13 cellular contexts compared by ENCODE assay signal in the genomic region with DNA sequence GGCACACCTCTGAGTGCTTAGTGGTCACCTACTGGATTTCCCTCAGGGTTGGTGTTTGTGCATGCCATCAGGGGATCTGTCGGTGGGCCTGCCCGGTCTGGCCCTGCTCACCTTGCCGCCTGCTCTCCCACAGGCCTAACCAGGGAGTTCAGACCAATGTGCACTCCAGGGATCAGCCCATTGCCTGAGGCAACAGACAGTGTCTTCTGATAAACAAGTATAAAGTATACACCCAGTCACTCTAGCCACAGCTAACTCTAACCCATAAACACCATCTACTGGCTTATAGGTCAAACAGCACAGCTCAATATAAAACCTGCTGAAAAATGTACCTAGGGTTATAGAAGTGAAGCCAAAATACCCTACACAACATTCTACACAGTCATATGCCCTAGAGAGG.
A peak's percentile ranks its signal among the peaks of the same experiment; 100 is the strongest.
DNase-seq lines count a peak whose midpoint lies in the region; ATAC-seq and TF ChIP-seq lines count a peak whose summit lies in the region.
"Had no signal": no experiment of that assay in that cellular context is flagged by ENCODE, and none has a peak within 500 bp of the region (broad histone marks: within the 10 kb centered on the region; RNA-seq: fewer than 3 reads in every experiment).

No MANE protein-coding gene starts in this region.

- no peaks in the 10 kb centered on the region for H3K9me2 ChIP-seq in SK-N-SH

- H3K4me1 Mint-ChIP-seq in endothelial cell (ENCODE audit: unreplicated experiment) = no peaks in the 10 kb centered on the region

- H3K9me3 Mint-ChIP-seq in endothelial cell (ENCODE audit: unreplicated experiment) = no peaks in the 10 kb centered on the region

- H3F3A ChIP-seq in SK-N-SH (replicated peaks; ENCODE audit: insufficient read depth) = no peaks in the 10 kb centered on the region

- H3K4me1 ChIP-seq in BLaER1 = peaks cover 12% of the 10 kb centered on the region; the same call in 1 of the 2 replicates
- no peaks in the 10 kb centered on the region for H3K4me1 ChIP-seq in SK-N-SH (ENCODE audit: control insufficient read depth in 1 of 2, insufficient read depth in 2 of 2, low read depth in 1 of 2, low read length in 1 of 2)
- H3K4me1 ChIP-seq in upper lobe of right lung = no peaks in the 10 kb centered on the region
- H3K4me1 ChIP-seq: left lung, stomach had no signal

- CTCF ChIA-PET in SK-N-SH (lab: Yijun Ruan, JAX) = no interaction called here

- peaks cover 10% of the 10 kb centered on the region; the same call in 1 of the 2 replicates for H3K9me3 ChIP-seq in BLaER1
- no peaks in the 10 kb centered on the region for H3K9me3 ChIP-seq in SK-N-SH
- H3K9me3 ChIP-seq in upper lobe of right lung = no peaks in the 10 kb centered on the region
- H3K9me3 ChIP-seq: MG63 had no signal

- H3K27ac ChIP-seq in BLaER1 (no peak overlapping the region), SK-N-SH (ENCODE audit: low read depth in 2 of 2, low read length in 1 of 2) (no peak overlapping the region), upper lobe of right lung (no peak overlapping the region)
- H3K27ac ChIP-seq: left lung, stomach had no signal

- TF ChIP-seq RAD21 in SK-N-SH (IDR thresholded peaks at IDR 0.05; ENCODE audit: low read length) = peak; percentile 53

- no peak overlapping the region for H2AFZ ChIP-seq in SK-N-SH (ENCODE audit: low read depth)

- peak; percentile 48 for DNase-seq in H4 (ENCODE audit: low spot score)
- no peak for DNase-seq in SK-N-SH
- peak; percentile 12 to 29 for DNase-seq in foreskin fibroblast
- no peak for DNase-seq in NCI-H187 treated with DMSO at 0.1 percent for 48 hours (lab: John Stamatoyannopoulos, UW)
- no peak for DNase-seq in upper lobe of right lung
- no peak for DNase-seq in endothelial cell (ENCODE audit: low spot score)
- DNase-seq: activated T-cell treated with anti-CD3 and anti-CD28 coated beads, Interleukin-2, amount 50 U/mL, for 48 hours; DMS79; left lung; MG63; stomach had no signal

- no peak for TF ChIP-seq CTCF in SK-N-SH (IDR thresholded peaks at IDR 0.05)
- TF ChIP-seq CTCF in foreskin fibroblast (IDR thresholded peaks at IDR 0.05; ENCODE audit: low read depth, low read length) = peak; percentile 30
- no peak for TF ChIP-seq CTCF in upper lobe of right lung (IDR thresholded peaks at IDR 0.05)
- no peak for TF ChIP-seq CTCF in endothelial cell (IDR thresholded peaks at IDR 0.05; ENCODE audit: unreplicated experiment)

- H3K36me3 ChIP-seq in BLaER1 (no peaks in the 10 kb centered on the region), SK-N-SH (replicated peaks in 1 of 2; ENCODE audit: control insufficient read depth in 1 of 2, insufficient read depth in 2 of 2, low read length in 1 of 2) (no peaks in the 10 kb centered on the region), upper lobe of right lung (no peaks in the 10 kb centered on the region)
- H3K36me3 ChIP-seq: left lung, MG63, stomach had no signal

- intact Hi-C loops in upper lobe of right lung (cut with DNase I) = no loop called here

- POLR2A ChIA-PET in SK-N-SH (lab: Yijun Ruan, JAX) = no interaction called here

- 0 out of 2 replicates have a peak overlapping the region, but pooled peaks have one; percentile 5 for H3K4me2 ChIP-seq in BLaER1
- no peak overlapping the region for H3K4me2 ChIP-seq in SK-N-SH

- H3K4me3 Mint-ChIP-seq in endothelial cell (ENCODE audit: unreplicated experiment) = no peak overlapping the region

- no peaks in the 10 kb centered on the region for H3K27me3 ChIP-seq in BLaER1
- H3K27me3 ChIP-seq in SK-N-SH (ENCODE audit: insufficient read depth) = no peaks in the 10 kb centered on the region
- H3K27me3 ChIP-seq in upper lobe of right lung = no peaks in the 10 kb centered on the region
- H3K27me3 ChIP-seq: left lung, MG63, stomach had no signal

- no peaks in the 10 kb centered on the region for H3K27me3 Mint-ChIP-seq in endothelial cell (ENCODE audit: unreplicated experiment)

- no peak overlapping the region for H3K4me3 ChIP-seq in BLaER1
- no peak overlapping the region for H3K4me3 ChIP-seq in SK-N-SH (ENCODE audit: low read depth in 2 of 2, low read length in 1 of 2)
- no peak overlapping the region for H3K4me3 ChIP-seq in foreskin fibroblast (ENCODE audit: low read depth in 1 of 2, low read length in 2 of 2)
- H3K4me3 ChIP-seq in upper lobe of right lung = no peak overlapping the region
- H3K4me3 ChIP-seq: left lung, MG63, stomach had no signal

- no peaks in the 10 kb centered on the region for H3K79me2 ChIP-seq in SK-N-SH (ENCODE audit: insufficient read depth)

- H4K20me1 ChIP-seq in BLaER1 (no peaks in the 10 kb centered on the region), SK-N-SH (ENCODE audit: insufficient read depth) (no peaks in the 10 kb centered on the region)

- no peaks in the 10 kb centered on the region for H3K36me3 Mint-ChIP-seq in endothelial cell (ENCODE audit: low read depth, unreplicated experiment)

- H3K9ac ChIP-seq in BLaER1 (no peak overlapping the region), SK-N-SH (no peak overlapping the region)

- no peak overlapping the region for H3K27ac Mint-ChIP-seq in endothelial cell (ENCODE audit: unreplicated experiment)

- WGBS in SK-N-SH (ENCODE audit: low lambda C conversion rate) = no CpG with 5 or more reads among the region's 3 CpGs

- TF ChIP-seq EP300 in SK-N-SH (IDR thresholded peaks at IDR 0.05; ENCODE audit: borderline replicate concordance in 1 of 2, low read depth in 1 of 2, low read length in 1 of 2) = no peak

- ATAC-seq in upper lobe of right lung (no peak), GM19395 (IDR thresholded peaks at IDR 0.05; ENCODE audit: unreplicated experiment) (no peak)
- ATAC-seq: left lung had no signal

TF ChIP-seq in SK-N-SH, 30 proteins besides CTCF, POLR2A, EP300 and RAD21:
- TF ChIP-seq, protein P1, sequence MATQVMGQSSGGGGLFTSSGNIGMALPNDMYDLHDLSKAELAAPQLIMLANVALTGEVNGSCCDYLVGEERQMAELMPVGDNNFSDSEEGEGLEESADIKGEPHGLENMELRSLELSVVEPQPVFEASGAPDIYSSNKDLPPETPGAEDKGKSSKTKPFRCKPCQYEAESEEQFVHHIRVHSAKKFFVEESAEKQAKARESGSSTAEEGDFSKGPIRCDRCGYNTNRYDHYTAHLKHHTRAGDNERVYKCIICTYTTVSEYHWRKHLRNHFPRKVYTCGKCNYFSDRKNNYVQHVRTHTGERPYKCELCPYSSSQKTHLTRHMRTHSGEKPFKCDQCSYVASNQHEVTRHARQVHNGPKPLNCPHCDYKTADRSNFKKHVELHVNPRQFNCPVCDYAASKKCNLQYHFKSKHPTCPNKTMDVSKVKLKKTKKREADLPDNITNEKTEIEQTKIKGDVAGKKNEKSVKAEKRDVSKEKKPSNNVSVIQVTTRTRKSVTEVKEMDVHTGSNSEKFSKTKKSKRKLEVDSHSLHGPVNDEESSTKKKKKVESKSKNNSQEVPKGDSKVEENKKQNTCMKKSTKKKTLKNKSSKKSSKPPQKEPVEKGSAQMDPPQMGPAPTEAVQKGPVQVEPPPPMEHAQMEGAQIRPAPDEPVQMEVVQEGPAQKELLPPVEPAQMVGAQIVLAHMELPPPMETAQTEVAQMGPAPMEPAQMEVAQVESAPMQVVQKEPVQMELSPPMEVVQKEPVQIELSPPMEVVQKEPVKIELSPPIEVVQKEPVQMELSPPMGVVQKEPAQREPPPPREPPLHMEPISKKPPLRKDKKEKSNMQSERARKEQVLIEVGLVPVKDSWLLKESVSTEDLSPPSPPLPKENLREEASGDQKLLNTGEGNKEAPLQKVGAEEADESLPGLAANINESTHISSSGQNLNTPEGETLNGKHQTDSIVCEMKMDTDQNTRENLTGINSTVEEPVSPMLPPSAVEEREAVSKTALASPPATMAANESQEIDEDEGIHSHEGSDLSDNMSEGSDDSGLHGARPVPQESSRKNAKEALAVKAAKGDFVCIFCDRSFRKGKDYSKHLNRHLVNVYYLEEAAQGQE (IDR thresholded peaks at IDR 0.05; ENCODE audit: low read depth, low read length) = no peak
- TF ChIP-seq GABPA (IDR thresholded peaks at IDR 0.05; ENCODE audit: low read depth) (no peak), FOSL2 (IDR thresholded peaks at IDR 0.05; ENCODE audit: borderline replicate concordance, low read depth) (no peak), JUND (IDR thresholded peaks at IDR 0.05) (no peak), MEF2A (IDR thresholded peaks at IDR 0.05; ENCODE audit: borderline replicate concordance, low read depth) (no peak), NRF1 (IDR thresholded peaks at IDR 0.05; ENCODE audit: low read depth, low read length) (no peak), TAF1 (IDR thresholded peaks at IDR 0.05; ENCODE audit: borderline replicate concordance, low read depth, low read length) (no peak), CHD2 (IDR thresholded peaks at IDR 0.05; ENCODE audit: low read length, partially characterized antibody) (no peak), GATA2 (CRISPR knock-in tag; IDR thresholded peaks at IDR 0.05) (no peak), FOXJ3 (CRISPR knock-in tag; IDR thresholded peaks at IDR 0.05) (no peak), RFX5 (IDR thresholded peaks at IDR 0.05; ENCODE audit: low read length) (no peak), POLR2AphosphoS5 (IDR thresholded peaks at IDR 0.05; ENCODE audit: low read depth, low read length) (no peak)
- TF ChIP-seq, protein P2, sequence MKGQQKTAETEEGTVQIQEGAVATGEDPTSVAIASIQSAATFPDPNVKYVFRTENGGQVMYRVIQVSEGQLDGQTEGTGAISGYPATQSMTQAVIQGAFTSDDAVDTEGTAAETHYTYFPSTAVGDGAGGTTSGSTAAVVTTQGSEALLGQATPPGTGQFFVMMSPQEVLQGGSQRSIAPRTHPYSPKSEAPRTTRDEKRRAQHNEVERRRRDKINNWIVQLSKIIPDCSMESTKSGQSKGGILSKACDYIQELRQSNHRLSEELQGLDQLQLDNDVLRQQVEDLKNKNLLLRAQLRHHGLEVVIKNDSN (IDR thresholded peaks at IDR 0.05; ENCODE audit: borderline replicate concordance, low read depth) = no peak
- TF ChIP-seq, protein P3, sequence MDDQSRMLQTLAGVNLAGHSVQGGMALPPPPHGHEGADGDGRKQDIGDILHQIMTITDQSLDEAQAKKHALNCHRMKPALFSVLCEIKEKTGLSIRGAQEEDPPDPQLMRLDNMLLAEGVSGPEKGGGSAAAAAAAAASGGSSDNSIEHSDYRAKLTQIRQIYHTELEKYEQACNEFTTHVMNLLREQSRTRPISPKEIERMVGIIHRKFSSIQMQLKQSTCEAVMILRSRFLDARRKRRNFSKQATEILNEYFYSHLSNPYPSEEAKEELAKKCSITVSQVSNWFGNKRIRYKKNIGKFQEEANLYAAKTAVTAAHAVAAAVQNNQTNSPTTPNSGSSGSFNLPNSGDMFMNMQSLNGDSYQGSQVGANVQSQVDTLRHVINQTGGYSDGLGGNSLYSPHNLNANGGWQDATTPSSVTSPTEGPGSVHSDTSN (IDR thresholded peaks at IDR 0.05) = no peak

Comparison
In these comparisons a context has a peak if more than half of its experiments do, and no peak if none do; other contexts are left out.
1. DNase-seq: peak in H4 (single experiment) and foreskin fibroblast (2 of 2); none in SK-N-SH (single experiment), NCI-H187 treated with DMSO at 0.1 percent for 48 hours (single experiment), upper lobe of right lung (single experiment) and endothelial cell (single experiment).